Comparison of ENCODE assay signal across 11 cellular contexts in the genomic region with DNA sequence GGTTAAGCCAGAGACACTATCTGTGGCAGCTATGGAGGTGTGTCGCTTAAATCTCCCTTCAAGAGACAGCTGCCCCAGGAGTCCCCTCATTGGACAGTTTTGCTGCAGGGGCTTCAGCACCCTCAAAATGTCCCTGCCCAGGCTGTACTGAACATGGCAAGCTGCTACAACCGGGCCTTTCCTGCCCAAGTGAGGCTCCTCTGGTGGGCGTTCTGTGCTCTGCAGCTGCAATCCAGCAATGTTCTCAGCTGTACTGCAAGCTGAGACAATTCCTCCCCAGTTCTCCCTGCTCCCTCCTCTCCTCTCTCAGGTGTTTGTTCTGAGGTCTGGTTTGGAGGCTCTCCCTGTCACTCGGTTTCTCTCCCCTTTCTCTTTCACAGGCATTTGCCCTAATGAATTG.
DNase-seq lines count a peak whose midpoint lies in the region; ATAC-seq and TF ChIP-seq lines count a peak whose summit lies in the region.
"Had no signal": no experiment of that assay in that cellular context is flagged by ENCODE, and none has a peak within 500 bp of the region (broad histone marks: within the 10 kb centered on the region; RNA-seq: fewer than 3 reads in every experiment).

No MANE protein-coding gene starts in this region.

- peak; percentile 52 for ATAC-seq in GM18502 (IDR thresholded peaks at IDR 0.05; ENCODE audit: poor library complexity, unreplicated experiment)
- no peak for ATAC-seq in stimulated activated naive CD8-positive, alpha-beta T cell treated with anti-CD3 and anti-CD28 coated beads, Interleukin-15, amount 100 ng/mL, for 72 hours

- TF ChIP-seq CTCF in AG09319 (IDR thresholded peaks at IDR 0.05; ENCODE audit: low read depth, low read length) = peak; percentile 22
- TF ChIP-seq CTCF in SK-N-SH (IDR thresholded peaks at IDR 0.05) = peak; percentile 40; the same call in 1 of the 2 replicates
- no peak for TF ChIP-seq CTCF in suprapubic skin (IDR thresholded peaks at IDR 0.05)

- no peaks in the 10 kb centered on the region for H3K79me2 ChIP-seq in SK-N-SH (ENCODE audit: insufficient read depth)

- TF ChIP-seq EP300 in SK-N-SH (IDR thresholded peaks at IDR 0.05; ENCODE audit: borderline replicate concordance in 1 of 2, low read depth in 1 of 2, low read length in 1 of 2) (no peak), suprapubic skin (IDR thresholded peaks at IDR 0.05) (no peak)

- no peak overlapping the region for H3K9ac ChIP-seq in SK-N-SH

- H3K4me3 Mint-ChIP-seq in stimulated activated naive CD8-positive, alpha-beta T cell treated with anti-CD3 and anti-CD28 coated beads, Interleukin-15, amount 100 ng/mL, for 72 hours = no peak overlapping the region
- H3K4me3 Mint-ChIP-seq: activated T-helper 1 cell treated with anti-CD3 and anti-CD28 coated beads, Interleukin-12 subunit alpha, Interleukin-12 subunit beta, Interleukin-2, Interleukin-4 antibody, amounts not matched to agents 30 ng/mL and 10 ng/mL and 1 ng/mL, durations not matched to agents 14 hours and 24 hours and 36 hours had no signal

- TF ChIP-seq POLR2A in suprapubic skin (IDR thresholded peaks at IDR 0.05) = no peak

- H3K4me1 Mint-ChIP-seq in stimulated activated naive CD8-positive, alpha-beta T cell treated with anti-CD3 and anti-CD28 coated beads, Interleukin-15, amount 100 ng/mL, for 72 hours = peaks cover 12% of the 10 kb centered on the region

- H3K27me3 ChIP-seq in SK-N-SH (ENCODE audit: insufficient read depth) (no peaks in the 10 kb centered on the region), suprapubic skin (no peaks in the 10 kb centered on the region)

- 77% methylated on average over 4 of the region's 4 CpGs for WGBS in SK-N-SH (ENCODE audit: low lambda C conversion rate)
- 61% methylated on average over 4 of the region's 4 CpGs for WGBS in suprapubic skin

- H3K9me3 ChIP-seq in SK-N-SH (no peaks in the 10 kb centered on the region), suprapubic skin (no peaks in the 10 kb centered on the region)

- H3K27me3 Mint-ChIP-seq in stimulated activated naive CD8-positive, alpha-beta T cell treated with anti-CD3 and anti-CD28 coated beads, Interleukin-15, amount 100 ng/mL, for 72 hours = no peaks in the 10 kb centered on the region

- no peak overlapping the region for H3K27ac ChIP-seq in SK-N-SH (ENCODE audit: low read depth in 2 of 2, low read length in 1 of 2)
- no peak overlapping the region for H3K27ac ChIP-seq in suprapubic skin

- no peak overlapping the region for H3K27ac Mint-ChIP-seq in stimulated activated naive CD8-positive, alpha-beta T cell treated with anti-CD3 and anti-CD28 coated beads, Interleukin-15, amount 100 ng/mL, for 72 hours
- H3K27ac Mint-ChIP-seq: activated T-helper 1 cell treated with anti-CD3 and anti-CD28 coated beads, Interleukin-12 subunit alpha, Interleukin-12 subunit beta, Interleukin-2, Interleukin-4 antibody, amounts not matched to agents 30 ng/mL and 10 ng/mL and 1 ng/mL, durations not matched to agents 14 hours and 24 hours and 36 hours had no signal

- H3K4me3 ChIP-seq in SK-N-SH (ENCODE audit: low read depth in 2 of 2, low read length in 1 of 2) = no peak overlapping the region
- no peak overlapping the region for H3K4me3 ChIP-seq in suprapubic skin

- H3K4me1 ChIP-seq in SK-N-SH (ENCODE audit: control insufficient read depth in 1 of 2, insufficient read depth in 2 of 2, low read depth in 1 of 2, low read length in 1 of 2) (no peaks in the 10 kb centered on the region), suprapubic skin (peaks cover 6% of the 10 kb centered on the region)

- H3K9me3 Mint-ChIP-seq in stimulated activated naive CD8-positive, alpha-beta T cell treated with anti-CD3 and anti-CD28 coated beads, Interleukin-15, amount 100 ng/mL, for 72 hours = no peaks in the 10 kb centered on the region
- H3K9me3 Mint-ChIP-seq: activated T-helper 1 cell treated with anti-CD3 and anti-CD28 coated beads, Interleukin-12 subunit alpha, Interleukin-12 subunit beta, Interleukin-2, Interleukin-4 antibody, amounts not matched to agents 30 ng/mL and 10 ng/mL and 1 ng/mL, durations not matched to agents 14 hours and 24 hours and 36 hours had no signal

- H3K4me2 ChIP-seq in SK-N-SH = no peak overlapping the region

- no peaks in the 10 kb centered on the region for H4K20me1 ChIP-seq in SK-N-SH (ENCODE audit: insufficient read depth)

- no peaks in the 10 kb centered on the region for H3K9me2 ChIP-seq in SK-N-SH

- 0 out of 2 replicates have a peak, but pooled peaks have one; percentile 11 for TF ChIP-seq RAD21 in SK-N-SH (IDR thresholded peaks at IDR 0.05; ENCODE audit: low read length)

- POLR2A ChIA-PET in SK-N-SH (lab: Yijun Ruan, JAX) = no interaction called here

- H2AFZ ChIP-seq in SK-N-SH (ENCODE audit: low read depth) = no peak overlapping the region

- H3K36me3 ChIP-seq in SK-N-SH (replicated peaks in 1 of 2; ENCODE audit: control insufficient read depth in 1 of 2, insufficient read depth in 2 of 2, low read length in 1 of 2) = no peaks in the 10 kb centered on the region
- no peaks in the 10 kb centered on the region for H3K36me3 ChIP-seq in suprapubic skin

- H3F3A ChIP-seq in SK-N-SH (replicated peaks; ENCODE audit: insufficient read depth) = no peaks in the 10 kb centered on the region

- CTCF ChIA-PET in SK-N-SH (lab: Yijun Ruan, JAX) = interaction anchor here (0.7 to 1.7 kb wide), 5 partner anchors 10 to 564 kb away, joined by 3 to 5 read pairs (median 3); no protein-coding TSS in a partner anchor

- DNase-seq in AG09319 (ENCODE audit: extremely low read depth, low read depth) (no peak), SK-N-SH (peak; percentile 16), hepatic stellate cell (ENCODE audit: low spot score) (peak; percentile 10), putamen (ENCODE audit: low spot score) (no peak), suprapubic skin (ENCODE audit: low spot score in 2 of 2) (no peak), NCI-H526 treated with DMSO at 0.1 percent for 48 hours (lab: John Stamatoyannopoulos, UW) (no peak)
- no peak for DNase-seq in stimulated activated naive CD8-positive, alpha-beta T cell treated with anti-CD3 and anti-CD28 coated beads, Interleukin-15, amount 100 ng/mL, for 72 hours
- DNase-seq: EL, NCI-H146 had no signal

TF ChIP-seq in SK-N-SH, 30 proteins besides CTCF, POLR2A, EP300 and RAD21:
- TF ChIP-seq RCOR1 (IDR thresholded peaks at IDR 0.05; ENCODE audit: low read length) = no peak
- TF ChIP-seq FOXM1 (IDR thresholded peaks at IDR 0.05; ENCODE audit: low read depth) = no peak
- no peak for TF ChIP-seq CHD2 (IDR thresholded peaks at IDR 0.05; ENCODE audit: low read length, partially characterized antibody)
- TF ChIP-seq RFX5 (IDR thresholded peaks at IDR 0.05; ENCODE audit: low read length) = no peak
- no peak for TF ChIP-seq SMC3 (IDR thresholded peaks at IDR 0.05; ENCODE audit: low read depth, low read length)
- TF ChIP-seq NRF1 (IDR thresholded peaks at IDR 0.05; ENCODE audit: low read depth, low read length) = no peak

Comparison
In these comparisons a context has a peak if more than half of its experiments do, and no peak if none do; other contexts are left out.
1. DNase-seq: peak in SK-N-SH (single experiment) and hepatic stellate cell (single experiment); none in AG09319 (single experiment), putamen (single experiment), suprapubic skin (0 of 2), stimulated activated naive CD8-positive, alpha-beta T cell treated with anti-CD3 and anti-CD28 coated beads, Interleukin-15, amount 100 ng/mL, for 72 hours (0 of 2) and NCI-H526 treated with DMSO at 0.1 percent for 48 hours (single experiment).
2. CTCF ChIP-seq: peak in AG09319 (single experiment) and SK-N-SH (single experiment); none in suprapubic skin (0 of 2).